ENCODE assay signal across 20 cellular contexts in genomic region chr19:18456279-18456678, GRCh38. TPM values are rescaled to one million over a fixed set of nuclear protein-coding genes. Genes with fewer than 3 reads are reported as not detected.
DNase-seq lines count a peak whose midpoint lies in the region; ATAC-seq, FAIRE-seq and TF ChIP-seq lines count a peak whose summit lies in the region.
"Had no signal": no experiment of that assay in that cellular context is flagged by ENCODE, and none has a peak within 500 bp of the region (broad histone marks: within the 10 kb centered on the region; RNA-seq: fewer than 3 reads in every experiment).

No MANE protein-coding gene starts in this region.

- H3K27ac Mint-ChIP-seq in HFFc6: 0 out of 2 replicates have a peak overlapping the region, but pooled peaks have one; percentile 22
- H3K27ac Mint-ChIP-seq: activated naive CD4-positive, alpha-beta T cell treated with anti-CD3 and anti-CD28 coated beads for 36 hours; endodermal cell had no signal

- no peaks in the 10 kb centered on the region for H3K4me1 ChIP-seq in GM12878 (ENCODE audit: control insufficient read depth, insufficient read depth, low read length)
- peaks cover 37% of the 10 kb centered on the region for H3K4me1 ChIP-seq in muscle layer of colon (ENCODE audit: insufficient read depth, low read length)
- H3K4me1 ChIP-seq in stomach: peaks cover 13 to 47% (median 29%) of the 10 kb centered on the region in 4 donors
- H3K4me1 ChIP-seq: HAP-1 had no signal

- H3K9ac ChIP-seq in GM12878 (ENCODE audit: control insufficient read depth, insufficient read depth, low read length) (no peak overlapping the region), muscle layer of colon (ENCODE audit: low read length) (peak overlapping the region; percentile 9)

- H3K27me3 Mint-ChIP-seq in HFFc6 (ENCODE audit: insufficient read depth): peaks cover 8% of the 10 kb centered on the region

- no peak overlapping the region for H2AFZ ChIP-seq in GM12878 (ENCODE audit: control insufficient read depth, low read depth, low read length)

- intact Hi-C loops in GM12878 (cut with micrococcal nuclease; ENCODE audit: unreplicated experiment): loop anchor here (10.0 kb wide), 1 partner anchor 389 kb away; no protein-coding TSS in a partner anchor
- intact Hi-C loops in stomach (cut with DNase I; ENCODE audit: low total_unique reads): loop anchor here (10.0 kb wide), 1 partner anchor 389 kb away; no protein-coding TSS in a partner anchor

- 83% methylated on average over 4 of the region's 4 CpGs for WGBS in GM12878 (ENCODE audit: insufficient coverage, insufficient replicate concordance, low lambda C conversion rate, missing lambda C conversion rate)
- WGBS in stomach, 5 donors: 89 to 98% (median 89%) methylated on average over 4 of the region's 4 CpGs

- no peaks in the 10 kb centered on the region for H4K20me1 ChIP-seq in GM12878 (ENCODE audit: control insufficient read depth, insufficient read depth)

- DNase-seq in HFFc6 (no peak), GM12878 (ENCODE audit: low read depth, low spot score) (no peak), stomach (no peak), NCI-H1436 (lab: John Stamatoyannopoulos, UW) (no peak)
- DNase-seq: activated naive CD4-positive, alpha-beta T cell treated with anti-CD3 and anti-CD28 coated beads for 36 hours; DMS79 treated with DMSO at 0.1 percent for 48 hours; endodermal cell; left colon; NCI-H1105 treated with DMSO at 0.1 percent for 48 hours; NCI-H510A; NK-92 treated with Interleukin-12 subunit alpha and Interleukin-12 subunit beta, amount 100 ng/mL, for 24 hours; Peyer's patch; stimulated activated CD4-positive, alpha-beta T cell treated with anti-CD3 and anti-CD28 coated beads, Interleukin-12 subunit alpha, Interleukin-12 subunit beta, amount 100 ng/mL, for 4 hours; WERI-Rb-1 had no signal

- RAD21 ChIA-PET in GM12878 (lab: Charles Lee; ENCODE audit: unreplicated experiment): no interaction called here

- H3K9me3 Mint-ChIP-seq in HFFc6: peaks cover 5% of the 10 kb centered on the region; the same call in 1 of the 2 replicates
- H3K9me3 Mint-ChIP-seq: activated naive CD4-positive, alpha-beta T cell treated with anti-CD3 and anti-CD28 coated beads for 36 hours; endodermal cell; neural crest cell had no signal

- peaks cover 42% of the 10 kb centered on the region for H3K4me1 Mint-ChIP-seq in HFFc6 (ENCODE audit: low read depth)
- H3K4me1 Mint-ChIP-seq: endodermal cell had no signal

- H3K27ac ChIP-seq in GM12878 (ENCODE audit: control insufficient read depth, insufficient read depth) (no peak overlapping the region), muscle layer of colon (ENCODE audit: low read depth, low read length) (peak overlapping the region; percentile 62), stomach (peak overlapping the region in 4 of 5 donors; percentile 3 to 89 (median 64))
- H3K27ac ChIP-seq: WERI-Rb-1 had no signal

- FAIRE-seq in GM12878 (lab: Jason Lieb, UNC): no peak

- no peak for TF ChIP-seq EP300 in GM12878 (IDR thresholded peaks at IDR 0.05; ENCODE audit: borderline replicate concordance in 1 of 2, control insufficient read depth in 1 of 2, low read depth in 2 of 2, low read length in 2 of 2)
- TF ChIP-seq EP300 in stomach (IDR thresholded peaks at IDR 0.05): no peak

- no peak for ATAC-seq in GM12878
- ATAC-seq in HG02642 (IDR thresholded peaks at IDR 0.05; ENCODE audit: poor library complexity, unreplicated experiment): no peak
- no peak for ATAC-seq in GM19397 (IDR thresholded peaks at IDR 0.05; ENCODE audit: unreplicated experiment)
- ATAC-seq: left colon had no signal

- H3K36me3 Mint-ChIP-seq in HFFc6 (ENCODE audit: low read depth): peaks cover 25% of the 10 kb centered on the region

- no TSS peak for BruUV-seq in GM12878 (replicated peaks; lab: Mats Ljungman, UMichigan)

- CTCF ChIA-PET in GM12878 (lab: Yijun Ruan, JAX): no interaction called here

- H3K9me3 ChIP-seq in GM12878 (replicated peaks; ENCODE audit: control insufficient read depth, insufficient read depth, low read length) (no peaks in the 10 kb centered on the region), muscle layer of colon (ENCODE audit: low read length) (no peaks in the 10 kb centered on the region), stomach (no peaks in the 10 kb centered on the region)
- H3K9me3 ChIP-seq: HAP-1, Peyer's patch had no signal

- H3K4me3 ChIP-seq in GM12878 (no peak overlapping the region), muscle layer of colon (ENCODE audit: low read depth in 1 of 2, low read length in 2 of 2) (no peak overlapping the region), stomach (no peak overlapping the region)
- H3K4me3 ChIP-seq: HAP-1, Peyer's patch had no signal

- peaks cover 18 to 33% of the 10 kb centered on the region in 2 experiments; a peak in 3 of 4 replicates for H3K36me3 ChIP-seq in GM12878 (ENCODE audit: control insufficient read depth in 2 of 2, insufficient read depth in 2 of 2, low read length in 1 of 2)
- peaks cover 54% of the 10 kb centered on the region for H3K36me3 ChIP-seq in muscle layer of colon (ENCODE audit: insufficient read depth, low read length)
- peaks cover 32 to 95% (median 81%) of the 10 kb centered on the region in 4 donors for H3K36me3 ChIP-seq in stomach

- in situ Hi-C loops in GM12878 (cut with MboI): loop anchor here (10.0 to 25.0 kb wide), 2 partner anchors 219 to 406 kb away; no protein-coding TSS in a partner anchor

- H3K4me3 Mint-ChIP-seq in HFFc6: no peak overlapping the region
- H3K4me3 Mint-ChIP-seq: activated naive CD4-positive, alpha-beta T cell treated with anti-CD3 and anti-CD28 coated beads for 36 hours; endodermal cell; neural crest cell had no signal

- H3K27me3 ChIP-seq in GM12878 (replicated peaks in 1 of 2; ENCODE audit: control insufficient read depth in 2 of 2, insufficient read depth in 2 of 2, low read length in 1 of 2): no peaks in the 10 kb centered on the region
- no peaks in the 10 kb centered on the region for H3K27me3 ChIP-seq in muscle layer of colon (ENCODE audit: control insufficient read depth in 1 of 2, insufficient read depth in 2 of 2, low read length in 2 of 2)
- no peaks in the 10 kb centered on the region for H3K27me3 ChIP-seq in stomach
- H3K27me3 ChIP-seq: Peyer's patch had no signal

- H3K4me2 ChIP-seq in GM12878 (ENCODE audit: control insufficient read depth, insufficient read depth): no peak overlapping the region

- H3K79me2 ChIP-seq in GM12878 (ENCODE audit: control insufficient read depth, insufficient read depth, low read length): no peaks in the 10 kb centered on the region

- POLR2A ChIA-PET in GM12878 (lab: Charles Lee): no interaction called here

- TF ChIP-seq RAD21 in GM12878 (IDR thresholded peaks at IDR 0.05; ENCODE audit: insufficient read depth, low read depth, low read length): no peak

- no peak for TF ChIP-seq CTCF in HFFc6 (IDR thresholded peaks at IDR 0.05)
- no peak for TF ChIP-seq CTCF in GM12878 (IDR thresholded peaks at IDR 0.05 in 2 of 3, conservative IDR thresholded peaks at IDR 0.05 in 1 of 3; ENCODE audit: control insufficient read depth in 2 of 3, extremely low read depth in 1 of 3, insufficient read depth in 1 of 3, low read depth in 3 of 3, low read length in 3 of 3)
- TF ChIP-seq CTCF in stomach (IDR thresholded peaks at IDR 0.05): no peak

- SMC1A ChIA-PET in GM12878 (lab: Charles Lee; ENCODE audit: uncharacterized antibody, unreplicated experiment): no interaction called here

- TF ChIP-seq POLR2A in GM12878 (IDR thresholded peaks at IDR 0.05; ENCODE audit: low read depth, low read length) (0 out of 2 replicates have a peak, but pooled peaks have one; percentile 16), stomach (IDR thresholded peaks at IDR 0.05) (no peak)

RNA-seq across cellular contexts. Expression of gene ISYNA1, which starts 18.3 kb away (rescaled TPM):
- total RNA-seq in HFFc6 (2021; fragmentation: NEBNext Ultra II Directional; extraction: Animal tissue kit (Norgen Biotek cat#: 25700)): 1 to 10 TPM; 2.3 to 3.7 (median 3.2) TPM
- total RNA-seq in GM12878 (2013; cell fraction: nucleolus; rRNA removed): 8.2 and 8.9 TPM in 2 replicates
- 9.9 and 12.3 TPM in 2 replicates for total RNA-seq in GM12878 (2014; rRNA removed)
- total RNA-seq in GM12878 (2014; rRNA removed; fragmentation: Illumina TruSeq; extraction: Trizol): 4.9 and 5.3 TPM in 2 replicates
- 37.0 and 38.8 TPM in 2 replicates for total RNA-seq in GM12878 (2021)
- 12.5 TPM for polyA plus RNA-seq in GM12878 (2011; ENCODE audit: low read depth)
- 0.78 and 1.9 TPM in 2 replicates for polyA plus RNA-seq in GM12878 (2011; rRNA removed)
- polyA plus RNA-seq in GM12878 (2011; cell fraction: cytosol; rRNA removed): 2.0 and 3.0 TPM in 2 replicates
- polyA plus RNA-seq in GM12878 (2011; cell fraction: nucleus; rRNA removed): 19.2 and 23.0 TPM in 2 replicates
- polyA plus RNA-seq in GM12878 (2012): 23.2 and 24.0 TPM in 2 replicates
- 2.5 and 3.8 TPM in 2 replicates for polyA plus RNA-seq in GM12878 (2014; fragmentation: Illumina TruSeq; extraction: Trizol)
- 1 to 10 TPM; 2.8 to 6.3 TPM for polyA plus RNA-seq in GM12878 (2014; fragmentation: Nextera tagmentation; extraction: Ambion mirVana)
- polyA plus RNA-seq in GM12878 (2014; rRNA removed): 33.0 and 37.8 TPM in 2 replicates
- 10 to 100 TPM; 12.0 to 12.5 TPM for polyA plus RNA-seq in GM12878 (2016; fragmentation: Nextera tagmentation; extraction: Ambion mirVana)
- polyA minus RNA-seq in GM12878 (2011; rRNA and poly(A)+ RNA removed): 0.59 and 2.4 TPM in 2 replicates
- 1.1 and 5.1 TPM in 2 replicates for polyA minus RNA-seq in GM12878 (2011; cell fraction: cytosol; rRNA and poly(A)+ RNA removed)
- polyA minus RNA-seq in GM12878 (2011; cell fraction: nucleus; rRNA and poly(A)+ RNA removed): 2.3 and 5.6 TPM in 2 replicates
- total RNA-seq in stomach: 10 to 100 TPM in 4 of 5 donors, 1 to 10 TPM in 1; 7.8 to 47.3 (median 15.8) TPM
- polyA plus RNA-seq in stomach: 10 to 100 TPM in 2 of 3 donors, 1 to 10 TPM in 1; 9.5 to 39.7 (median 15.0) TPM

RNA-seq across cellular contexts. Expression of gene SSBP4, which starts 37.1 kb away (rescaled TPM):
- 10 to 100 TPM; 76.4 to 84.3 (median 80.4) TPM for total RNA-seq in HFFc6 (2021; fragmentation: NEBNext Ultra II Directional; extraction: Animal tissue kit (Norgen Biotek cat#: 25700))
- 40.3 and 49.5 TPM in 2 replicates for total RNA-seq in GM12878 (2013; cell fraction: nucleolus; rRNA removed)
- total RNA-seq in GM12878 (2014; rRNA removed) (91.4 and 122 TPM in 2 replicates), GM12878 (2014; rRNA removed; fragmentation: Illumina TruSeq; extraction: Trizol) (32.9 and 39.5 TPM in 2 replicates), GM12878 (2021) (131 and 150 TPM in 2 replicates), stomach (100 to 1,000 TPM in 1 of 5 donors, 10 to 100 TPM in 4; 22.8 to 253 (median 39.7) TPM)
- 12.2 TPM for polyA plus RNA-seq in GM12878 (2011; ENCODE audit: low read depth)
- polyA plus RNA-seq in GM12878 (2011; rRNA removed) (11.5 and 19.0 TPM in 2 replicates), GM12878 (2014; fragmentation: Illumina TruSeq; extraction: Trizol) (7.1 and 22.5 TPM in 2 replicates), GM12878 (2014; fragmentation: Nextera tagmentation; extraction: Ambion mirVana) (1 to 10 TPM in 1 of 2 experiments, under 1 TPM in 1; 0.37 to 6.6 TPM), GM12878 (2014; rRNA removed) (98.3 and 119 TPM in 2 replicates), GM12878 (2016; fragmentation: Nextera tagmentation; extraction: Ambion mirVana) (10 to 100 TPM; 38.3 to 58.5 TPM), stomach (10 to 100 TPM; 49.9 to 77.6 (median 54.4) TPM)
- polyA plus RNA-seq in GM12878 (2011; cell fraction: cytosol; rRNA removed): 23.2 and 39.7 TPM in 2 replicates
- 104 and 142 TPM in 2 replicates for polyA plus RNA-seq in GM12878 (2011; cell fraction: nucleus; rRNA removed)
- 52.3 and 55.4 TPM in 2 replicates for polyA plus RNA-seq in GM12878 (2012)
- polyA minus RNA-seq in GM12878 (2011; rRNA and poly(A)+ RNA removed): 4.2 and 21.6 TPM in 2 replicates
- polyA minus RNA-seq in GM12878 (2011; cell fraction: cytosol; rRNA and poly(A)+ RNA removed): 20.1 and 26.7 TPM in 2 replicates
- polyA minus RNA-seq in GM12878 (2011; cell fraction: nucleus; rRNA and poly(A)+ RNA removed): 23.2 and 48.4 TPM in 2 replicates

RNA-seq across cellular contexts. Expression of gene LRRC25, which starts 58.9 kb away (rescaled TPM):
- not detected for total RNA-seq in HFFc6 (2021; fragmentation: NEBNext Ultra II Directional; extraction: Animal tissue kit (Norgen Biotek cat#: 25700))
- 14.5 and 19.3 TPM in 2 replicates for total RNA-seq in GM12878 (2013; cell fraction: nucleolus; rRNA removed)
- total RNA-seq in GM12878 (2014; rRNA removed) (2.5 and 2.9 TPM in 2 replicates), GM12878 (2014; rRNA removed; fragmentation: Illumina TruSeq; extraction: Trizol) (1.1 TPM in 2 replicates), GM12878 (2021) (2.7 TPM in 2 replicates), stomach (10 to 100 TPM in 1 of 5 donors, 1 to 10 TPM in 2, not detected in 2; 2.9 to 11.2 (median 7.2) TPM)
- 1.6 TPM for polyA plus RNA-seq in GM12878 (2011; ENCODE audit: low read depth)
- polyA plus RNA-seq in GM12878 (2011; rRNA removed) (0.19 and 0.38 TPM in 2 replicates), GM12878 (2014; fragmentation: Illumina TruSeq; extraction: Trizol) (1.00 and 1.3 TPM in 2 replicates), GM12878 (2014; fragmentation: Nextera tagmentation; extraction: Ambion mirVana) (under 1 TPM; 0.50 to 0.53 TPM), GM12878 (2014; rRNA removed) (2.1 and 2.7 TPM in 2 replicates), GM12878 (2016; fragmentation: Nextera tagmentation; extraction: Ambion mirVana) (1 to 10 TPM; 1.2 to 1.6 TPM), stomach (1 to 10 TPM in 2 of 3 donors, under 1 TPM in 1; 0.98 to 2.4 (median 1.7) TPM)
- polyA plus RNA-seq in GM12878 (2011; cell fraction: cytosol; rRNA removed): 0.55 and 0.87 TPM in 2 replicates
- polyA plus RNA-seq in GM12878 (2011; cell fraction: nucleus; rRNA removed): 0.24 and 0.42 TPM in 2 replicates
- polyA plus RNA-seq in GM12878 (2012): 4.1 and 4.9 TPM in 2 replicates
- 0.44 and 1.1 TPM in 2 replicates for polyA minus RNA-seq in GM12878 (2011; rRNA and poly(A)+ RNA removed)
- 0.67 TPM in 1 of 2 replicates, not detected in the other for polyA minus RNA-seq in GM12878 (2011; cell fraction: cytosol; rRNA and poly(A)+ RNA removed)
- polyA minus RNA-seq in GM12878 (2011; cell fraction: nucleus; rRNA and poly(A)+ RNA removed): 0.73 and 0.86 TPM in 2 replicates
- total RNA-seq: activated naive CD4-positive, alpha-beta T cell treated with anti-CD3 and anti-CD28 coated beads for 36 hours; endodermal cell; neural crest cell; T-helper 2 cell treated with Interferon-gamma antibody and Interleukin-4, amounts not matched to agents 100 ng/mL and 5 ng/mL, for 36 hours had no signal
